Comparison of ENCODE assay signal across 23 cellular contexts in the genomic region with DNA sequence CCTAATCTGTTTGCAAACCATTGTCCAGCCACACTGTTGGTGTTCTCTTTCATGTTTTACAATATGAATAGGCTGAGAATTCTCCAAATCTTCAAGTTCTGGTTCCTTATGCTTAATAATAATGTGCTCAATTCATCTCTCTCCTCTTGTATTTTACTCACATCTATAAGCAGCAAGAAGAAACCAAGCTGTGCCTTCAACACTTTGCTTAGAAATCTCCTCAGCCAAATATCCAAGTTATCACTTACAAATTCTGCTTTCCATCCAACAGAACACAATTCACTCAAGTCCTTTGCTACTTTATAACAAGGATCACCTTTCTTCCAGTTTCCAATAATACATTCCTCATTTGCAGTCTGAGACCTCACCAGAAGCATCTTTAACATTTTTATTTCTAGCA.
"Had no signal": no experiment of that assay in that cellular context is flagged by ENCODE, and none has a peak within 500 bp of the region (broad histone marks: within the 10 kb centered on the region; RNA-seq: fewer than 3 reads in every experiment).

No MANE protein-coding gene starts in this region.

- H3K9me3 ChIP-seq: SJSA1 had no signal

- H3K4me3 ChIP-seq: K562, SJSA1, SK-N-MC had no signal

- H3K9ac ChIP-seq: KMS-11 had no signal

- H3K4me1 ChIP-seq: SJSA1 had no signal

- H3K27ac Mint-ChIP-seq: IgD-negative memory B cell had no signal

- H3K27me3 ChIP-seq: SJSA1 had no signal

- H3K4me2 ChIP-seq: KMS-11 had no signal

- FAIRE-seq: K562, RCC 7860 had no signal

- DNase-seq: Kasumi-1, MM.1S, NCI-H1092 treated with DMSO at 0.1 percent for 48 hours, NCI-H1436, NCI-H187, NCI-H2029, NCI-H2081 treated with DMSO at 0.1 percent for 48 hours, NCI-H2171, NCI-H226, NCI-H446, NCI-H510A, NCI-H524 treated with DMSO at 0.1 percent for 48 hours, NCI-H69, NCI-H774, Right ventricle myocardium superior, RPMI8226, SIG-M5 had no signal

- H3K27me3 Mint-ChIP-seq: IgD-negative memory B cell had no signal

- H3K36me3 ChIP-seq: SJSA1 had no signal

- H3K27ac ChIP-seq: KMS-11, SJSA1, SK-N-MC had no signal

- ATAC-seq: K562 had no signal
